In the genomic region with DNA sequence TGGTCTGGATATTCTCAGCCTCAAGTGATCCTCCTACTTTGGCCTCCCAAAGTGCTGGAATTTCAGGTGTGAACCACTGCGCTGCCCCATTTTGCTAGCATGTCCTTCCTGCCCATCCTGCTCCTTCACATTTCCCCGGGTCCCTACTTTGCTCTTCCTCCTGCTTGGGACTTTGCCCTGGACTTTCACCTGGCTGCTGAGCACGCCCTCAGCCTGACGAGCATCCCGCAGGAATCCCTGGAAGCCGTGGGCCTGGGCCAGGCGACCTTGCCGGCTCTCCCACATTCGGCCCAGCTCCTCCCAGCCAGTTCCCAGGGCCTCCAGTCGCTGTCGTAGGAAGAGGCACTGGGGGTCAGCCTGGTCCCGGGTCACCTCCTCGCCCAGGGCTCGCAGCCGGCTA, we compare ENCODE assay signal across 21 cellular contexts. TPM values are rescaled to one million over a fixed set of nuclear protein-coding genes. Genes with fewer than 3 reads are reported as not detected.
DNase-seq lines count a peak whose midpoint lies in the region; ATAC-seq, FAIRE-seq and TF ChIP-seq lines count a peak whose summit lies in the region.
"Had no signal": no experiment of that assay in that cellular context is flagged by ENCODE, and none has a peak within 500 bp of the region (broad histone marks: within the 10 kb centered on the region; RNA-seq: fewer than 3 reads in every experiment).

No MANE protein-coding gene starts in this region.

- H3K27ac ChIP-seq in Peyer's patch (no peak overlapping the region), HepG2 (ENCODE audit: extremely low read length, insufficient read depth, low read length) (no peak overlapping the region)
- H3K27ac ChIP-seq: BLaER1 treated with 17β-estradiol and CSF1 and Interleukin-3, amounts not matched to agents 10 nM and 100 nM; GM23248; HL-60 had no signal

- FAIRE-seq in HepG2 (lab: Jason Lieb, UNC): no peak
- FAIRE-seq: GM12878, GM19239 had no signal

- POLR2A ChIA-PET in HepG2 (lab: Yijun Ruan, JAX): no interaction called here
- POLR2A ChIA-PET in naive thymus-derived CD8-positive, alpha-beta T cell (lab: Charles Lee): no interaction called here

- no peak for ATAC-seq in HepG2
- ATAC-seq in HG02981 (IDR thresholded peaks at IDR 0.05; ENCODE audit: unreplicated experiment): no peak
- ATAC-seq in naive thymus-derived CD8-positive, alpha-beta T cell: no peak
- ATAC-seq: GM12878 had no signal

- no peak overlapping the region for H3K9ac ChIP-seq in HepG2 (ENCODE audit: insufficient read depth, low read depth, low read length)
- H3K9ac ChIP-seq: BLaER1 treated with 17β-estradiol and CSF1 and Interleukin-3, amounts not matched to agents 10 nM and 100 nM; GM23248 had no signal

- H3K36me3 ChIP-seq in Peyer's patch (no peaks in the 10 kb centered on the region), HepG2 (replicated peaks in 1 of 2; ENCODE audit: control insufficient read depth in 1 of 2, insufficient read depth in 2 of 2, low read length in 2 of 2) (no peaks in the 10 kb centered on the region)

- H3K79me2 ChIP-seq in HepG2 (ENCODE audit: insufficient read depth, low read length): no peaks in the 10 kb centered on the region

- H3K4me3 Mint-ChIP-seq in naive thymus-derived CD8-positive, alpha-beta T cell: no peak overlapping the region
- H3K4me3 Mint-ChIP-seq: B cell; CD8-positive, alpha-beta memory T cell had no signal

- BruUV-seq in HepG2 (replicated peaks; lab: Mats Ljungman, UMichigan): no TSS peak

- CTCF ChIA-PET in HepG2 (lab: Yijun Ruan, JAX; ENCODE audit: low intra/inter-chr PET ratio, low total read pairs): no interaction called here

- no peak overlapping the region for H3K27ac Mint-ChIP-seq in naive thymus-derived CD8-positive, alpha-beta T cell
- H3K27ac Mint-ChIP-seq: B cell had no signal

- H3K27me3 Mint-ChIP-seq in naive thymus-derived CD8-positive, alpha-beta T cell: no peaks in the 10 kb centered on the region
- H3K27me3 Mint-ChIP-seq: B cell had no signal

- in situ Hi-C loops in HepG2 (cut with HindIII; ENCODE audit: extremely low pct_ligation_motif_present, low pct_unique_long_range_greater_than_20kb): no loop called here

- TF ChIP-seq POLR2A in Peyer's patch (IDR thresholded peaks at IDR 0.05) (no peak), HepG2 (IDR thresholded peaks at IDR 0.05; ENCODE audit: insufficient read depth in 1 of 2, low read depth in 2 of 2, low read length in 2 of 2) (no peak)

- H3K4me3 ChIP-seq in Peyer's patch (no peak overlapping the region), HepG2 (replicated peaks in 1 of 3; ENCODE audit: insufficient read depth in 1 of 3, low read depth in 2 of 3, low read length in 3 of 3) (no peak overlapping the region)
- H3K4me3 ChIP-seq: BLaER1 treated with 17β-estradiol and CSF1 and Interleukin-3, amounts not matched to agents 10 nM and 100 nM; GM12878; GM23248; HAP-1 had no signal

- 86% methylated on average over 12 of the region's 15 CpGs for WGBS in HepG2 (ENCODE audit: low lambda C conversion rate)

- TF ChIP-seq CTCF in Peyer's patch (IDR thresholded peaks at IDR 0.05): no peak
- no peak for TF ChIP-seq CTCF in HepG2 (CRISPR knock-in tag; IDR thresholded peaks at IDR 0.05)

- TF ChIP-seq EP300 in HepG2 (IDR thresholded peaks at IDR 0.05; ENCODE audit: low read depth in 2 of 2, low read length in 2 of 2) (no peak), HepG2 (CRISPR knock-in tag; IDR thresholded peaks at IDR 0.05; ENCODE audit: borderline replicate concordance) (no peak)

- H3K9me3 ChIP-seq in Peyer's patch (no peaks in the 10 kb centered on the region), HepG2 (ENCODE audit: low read length) (no peaks in the 10 kb centered on the region)
- H3K9me3 ChIP-seq: HAP-1 had no signal

- no peak overlapping the region for H3K4me2 ChIP-seq in HepG2 (ENCODE audit: low read depth, low read length)
- H3K4me2 ChIP-seq: BLaER1 treated with 17β-estradiol and CSF1 and Interleukin-3, amounts not matched to agents 10 nM and 100 nM had no signal

- TF ChIP-seq RAD21 in HepG2 (CRISPR knock-in tag; IDR thresholded peaks at IDR 0.05): no peak

- no peak overlapping the region for H2AFZ ChIP-seq in HepG2 (ENCODE audit: low read length)
- H2AFZ ChIP-seq: GM23248 had no signal

- H3K4me1 Mint-ChIP-seq in naive thymus-derived CD8-positive, alpha-beta T cell: peaks cover 0 to 14% (median 4%) of the 10 kb centered on the region in 4 donors
- H3K4me1 Mint-ChIP-seq: B cell had no signal

- no peaks in the 10 kb centered on the region for H4K20me1 ChIP-seq in HepG2 (ENCODE audit: insufficient read depth, low read length)

- peaks cover 0 to 2% (median 0%) of the 10 kb centered on the region in 9 donors for H3K9me3 Mint-ChIP-seq in naive thymus-derived CD8-positive, alpha-beta T cell
- H3K9me3 Mint-ChIP-seq: CD8-positive, alpha-beta memory T cell had no signal

- H3K4me1 ChIP-seq in Peyer's patch (no peaks in the 10 kb centered on the region), HepG2 (ENCODE audit: insufficient read depth, low read length) (peaks cover 13% of the 10 kb centered on the region)
- H3K4me1 ChIP-seq: BLaER1 treated with 17β-estradiol and CSF1 and Interleukin-3, amounts not matched to agents 10 nM and 100 nM; HAP-1 had no signal

- DNase-seq in Peyer's patch: peak in 2 of 3 donors; percentile 65 to 71
- DNase-seq in HepG2 (ENCODE audit: low spot score): no peak
- peak; percentile 57 for DNase-seq in mucosa of gallbladder (ENCODE audit: low spot score)
- DNase-seq in stimulated activated CD4-positive, alpha-beta T cell treated with anti-CD3 and anti-CD28 coated beads, Interleukin-2, amount 100 ng/mL, for 24 hours: no peak
- no peak for DNase-seq in SHP77 (lab: John Stamatoyannopoulos, UW)
- DNase-seq in naive thymus-derived CD8-positive, alpha-beta T cell: no peak
- DNase-seq: CD8-positive, alpha-beta memory T cell; COR-L47; DMS 273 treated with DMSO at 0.1 percent for 48 hours; DMS53; DND-41; EL; GM23248; IMR-90 had no signal

- H3K27me3 ChIP-seq in Peyer's patch (no peaks in the 10 kb centered on the region), HepG2 (ENCODE audit: control insufficient read depth in 1 of 2, insufficient read depth in 2 of 2, low read length in 2 of 2) (no peaks in the 10 kb centered on the region; a peak in 1 of 5 replicates)
- H3K27me3 ChIP-seq: BLaER1 treated with 17β-estradiol and CSF1 and Interleukin-3, amounts not matched to agents 10 nM and 100 nM had no signal

- H3K36me3 Mint-ChIP-seq in naive thymus-derived CD8-positive, alpha-beta T cell: no peaks in the 10 kb centered on the region
- H3K36me3 Mint-ChIP-seq: CD8-positive, alpha-beta memory T cell had no signal

- intact Hi-C loops in HepG2 (cut with micrococcal nuclease; ENCODE audit: unreplicated experiment): no loop called here

RNA-seq across cellular contexts. Expression of gene RBM4B, which starts 22.6 kb away (rescaled TPM):
- total RNA-seq in Peyer's patch (10 to 100 TPM; 15.2 to 33.0 (median 21.7) TPM), HepG2 (2016; rRNA removed; fragmentation: Illumina TruSeq; extraction: Trizol) (25.6 and 25.8 TPM in 2 replicates), mucosa of gallbladder (21.9 TPM)
- 11.1 and 13.0 TPM in 2 replicates for total RNA-seq in HepG2 (2016; cell fraction: cytosol; rRNA removed; fragmentation: Illumina TruSeq; extraction: Trizol; ENCODE audit: low read depth)
- 24.9 and 27.1 TPM in 2 replicates for total RNA-seq in HepG2 (2016; cell fraction: insoluble cytoplasmic fraction; rRNA removed; fragmentation: Illumina TruSeq; extraction: Trizol)
- total RNA-seq in HepG2 (2016; cell fraction: membrane; rRNA removed; fragmentation: Illumina TruSeq; extraction: Trizol): 16.5 and 17.7 TPM in 2 replicates
- 21.3 and 26.1 TPM in 2 replicates for total RNA-seq in HepG2 (2016; cell fraction: nucleus; rRNA removed; fragmentation: Illumina TruSeq; extraction: Trizol)
- polyA plus RNA-seq in HepG2 (2011; rRNA removed): 32.4 and 33.5 TPM in 2 replicates
- 19.2 and 24.1 TPM in 2 replicates for polyA plus RNA-seq in HepG2 (2011; cell fraction: cytosol; rRNA removed)
- 51.7 and 54.9 TPM in 2 replicates for polyA plus RNA-seq in HepG2 (2011; cell fraction: nucleus; rRNA removed)
- polyA plus RNA-seq in HepG2 (2012): 18.3 and 24.4 TPM in 2 replicates
- 4.8 and 5.2 TPM in 2 replicates for polyA plus RNA-seq in HepG2 (2016; cell fraction: cytosol; fragmentation: Illumina TruSeq; extraction: Trizol; ENCODE audit: low read depth)
- 28.7 and 29.9 TPM in 2 replicates for polyA plus RNA-seq in HepG2 (2016; cell fraction: insoluble cytoplasmic fraction; fragmentation: Illumina TruSeq; extraction: Trizol; ENCODE audit: low read depth)
- polyA plus RNA-seq in HepG2 (2016; cell fraction: membrane; fragmentation: Illumina TruSeq; extraction: Trizol; ENCODE audit: low read depth): 7.3 and 10.0 TPM in 2 replicates
- polyA plus RNA-seq in HepG2 (2016; cell fraction: nucleus; fragmentation: Illumina TruSeq; extraction: Trizol; ENCODE audit: insufficient read depth, low read depth): 43.3 and 48.3 TPM in 2 replicates
- polyA minus RNA-seq in HepG2 (2011; rRNA and poly(A)+ RNA removed; ENCODE audit: low replicate concordance): 19.7 and 31.4 TPM in 2 replicates
- 7.9 and 9.7 TPM in 2 replicates for polyA minus RNA-seq in HepG2 (2011; cell fraction: cytosol; rRNA and poly(A)+ RNA removed)
- 39.4 and 40.9 TPM in 2 replicates for polyA minus RNA-seq in HepG2 (2011; cell fraction: nucleus; rRNA and poly(A)+ RNA removed)
- total RNA-seq in naive thymus-derived CD8-positive, alpha-beta T cell: 10 to 100 TPM; 25.1 to 26.0 TPM
- polyA plus RNA-seq in naive thymus-derived CD8-positive, alpha-beta T cell: 10 to 100 TPM in 2 of 3 donors, 1 to 10 TPM in 1; 7.7 to 12.3 (median 10.8) TPM

RNA-seq across cellular contexts. Expression of gene SPTBN2, which starts 28.7 kb away (rescaled TPM):
- 10 to 100 TPM in 2 of 4 donors, 1 to 10 TPM in 2; 1.7 to 23.1 (median 6.0) TPM for total RNA-seq in Peyer's patch
- 1.2 and 4.0 TPM in 2 replicates for total RNA-seq in HepG2 (2016; rRNA removed; fragmentation: Illumina TruSeq; extraction: Trizol)
- 0.51 and 1.1 TPM in 2 replicates for total RNA-seq in HepG2 (2016; cell fraction: cytosol; rRNA removed; fragmentation: Illumina TruSeq; extraction: Trizol; ENCODE audit: low read depth)
- total RNA-seq in HepG2 (2016; cell fraction: insoluble cytoplasmic fraction; rRNA removed; fragmentation: Illumina TruSeq; extraction: Trizol): 1.4 and 4.7 TPM in 2 replicates
- total RNA-seq in HepG2 (2016; cell fraction: membrane; rRNA removed; fragmentation: Illumina TruSeq; extraction: Trizol): 0.34 and 0.53 TPM in 2 replicates
- 5.5 and 7.1 TPM in 2 replicates for total RNA-seq in HepG2 (2016; cell fraction: nucleus; rRNA removed; fragmentation: Illumina TruSeq; extraction: Trizol)
- 0.65 and 2.0 TPM in 2 replicates for polyA plus RNA-seq in HepG2 (2011; rRNA removed)
- 0.69 and 0.91 TPM in 2 replicates for polyA plus RNA-seq in HepG2 (2011; cell fraction: cytosol; rRNA removed)
- 8.8 and 9.0 TPM in 2 replicates for polyA plus RNA-seq in HepG2 (2011; cell fraction: nucleus; rRNA removed)
- polyA plus RNA-seq in HepG2 (2012): 1.2 and 2.0 TPM in 2 replicates
- polyA plus RNA-seq in HepG2 (2016; cell fraction: cytosol; fragmentation: Illumina TruSeq; extraction: Trizol; ENCODE audit: low read depth): 0.15 and 0.21 TPM in 2 replicates
- 1.0 and 2.0 TPM in 2 replicates for polyA plus RNA-seq in HepG2 (2016; cell fraction: insoluble cytoplasmic fraction; fragmentation: Illumina TruSeq; extraction: Trizol; ENCODE audit: low read depth)
- polyA plus RNA-seq in HepG2 (2016; cell fraction: membrane; fragmentation: Illumina TruSeq; extraction: Trizol; ENCODE audit: low read depth): 0.35 and 0.48 TPM in 2 replicates
- 8.1 and 13.3 TPM in 2 replicates for polyA plus RNA-seq in HepG2 (2016; cell fraction: nucleus; fragmentation: Illumina TruSeq; extraction: Trizol; ENCODE audit: insufficient read depth, low read depth)
- 2.5 and 62.0 TPM in 2 replicates for polyA minus RNA-seq in HepG2 (2011; rRNA and poly(A)+ RNA removed; ENCODE audit: low replicate concordance)
- polyA minus RNA-seq in HepG2 (2011; cell fraction: cytosol; rRNA and poly(A)+ RNA removed): 1.1 and 2.7 TPM in 2 replicates
- 3.5 and 4.8 TPM in 2 replicates for polyA minus RNA-seq in HepG2 (2011; cell fraction: nucleus; rRNA and poly(A)+ RNA removed)
- total RNA-seq in mucosa of gallbladder: 18.2 TPM
- total RNA-seq in naive thymus-derived CD8-positive, alpha-beta T cell: under 1 TPM; 0.47 to 0.62 TPM
- under 1 TPM in 1 of 3 donors, not detected in 2; 0.04 TPM for polyA plus RNA-seq in naive thymus-derived CD8-positive, alpha-beta T cell
- polyA plus RNA-seq: CD8-positive, alpha-beta memory T cell; GM23248 had no signal

Comparison
In these comparisons a context has a peak if more than half of its experiments do, and no peak if none do; other contexts are left out.
1. DNase-seq: peak in Peyer's patch (2 of 3) and mucosa of gallbladder (single experiment); none in HepG2 (single experiment), stimulated activated CD4-positive, alpha-beta T cell treated with anti-CD3 and anti-CD28 coated beads, Interleukin-2, amount 100 ng/mL, for 24 hours (0 of 2), SHP77 (0 of 2) and naive thymus-derived CD8-positive, alpha-beta T cell (0 of 10).